18 cellular contexts compared by ENCODE assay signal in genomic region chr10:6182454-6183098, GRCh38. TPM values are rescaled to one million over a fixed set of nuclear protein-coding genes. Genes with fewer than 3 reads are reported as not detected.
DNase-seq lines count a peak whose midpoint lies in the region; ATAC-seq, FAIRE-seq and TF ChIP-seq lines count a peak whose summit lies in the region.
"Had no signal": no experiment of that assay in that cellular context is flagged by ENCODE, and none has a peak within 500 bp of the region (broad histone marks: within the 10 kb centered on the region; RNA-seq: fewer than 3 reads in every experiment).

No MANE protein-coding gene starts in this region.

- no peak overlapping the region for H2AFZ ChIP-seq in SK-N-SH (ENCODE audit: low read depth)

- POLR2A ChIA-PET in SK-N-SH (lab: Yijun Ruan, JAX): no interaction called here

- 80% methylated on average over 5 of the region's 16 CpGs for WGBS in SK-N-SH (ENCODE audit: low lambda C conversion rate)
- 69% methylated on average over 6 of the region's 16 CpGs for WGBS in esophagus muscularis mucosa
- 40% methylated on average over 2 of the region's 16 CpGs for WGBS in right lobe of liver (ENCODE audit: insufficient coverage, low coverage, low lambda C conversion rate, missing lambda C conversion rate)

- H3K9me3 ChIP-seq in SK-N-SH (no peaks in the 10 kb centered on the region), esophagus muscularis mucosa (no peaks in the 10 kb centered on the region), right lobe of liver (no peaks in the 10 kb centered on the region), upper lobe of right lung (no peaks in the 10 kb centered on the region)

- no peaks in the 10 kb centered on the region for H3K9me2 ChIP-seq in SK-N-SH

- H3K4me3 ChIP-seq in SK-N-SH (ENCODE audit: low read depth in 2 of 2, low read length in 1 of 2): no peak overlapping the region
- H3K4me3 ChIP-seq in esophagus muscularis mucosa: no peak overlapping the region
- no peak overlapping the region for H3K4me3 ChIP-seq in right lobe of liver
- no peak overlapping the region for H3K4me3 ChIP-seq in upper lobe of right lung
- H3K4me3 ChIP-seq: skin epidermis had no signal

- TF ChIP-seq POLR2A in esophagus muscularis mucosa (IDR thresholded peaks at IDR 0.05; ENCODE audit: low read depth) (no peak), right lobe of liver (IDR thresholded peaks at IDR 0.05) (no peak)

- H3K79me2 ChIP-seq in SK-N-SH (ENCODE audit: insufficient read depth): 0 out of 2 replicates have a peak, but pooled peaks cover 2% of the 10 kb centered on the region

- H3K36me3 ChIP-seq in SK-N-SH (replicated peaks in 1 of 2; ENCODE audit: control insufficient read depth in 1 of 2, insufficient read depth in 2 of 2, low read length in 1 of 2) (no peaks in the 10 kb centered on the region), esophagus muscularis mucosa (no peaks in the 10 kb centered on the region), right lobe of liver (no peaks in the 10 kb centered on the region), upper lobe of right lung (no peaks in the 10 kb centered on the region)

- CTCF ChIA-PET in SK-N-SH (lab: Yijun Ruan, JAX): interaction anchor here (1.2 to 2.0 kb wide), 2 partner anchors 20 to 219 kb away, joined by 6 to 7 read pairs; partner anchors contain the start of gene PFKFB3

- no peak overlapping the region for H3K9ac ChIP-seq in SK-N-SH

- no peaks in the 10 kb centered on the region for H4K20me1 ChIP-seq in SK-N-SH (ENCODE audit: insufficient read depth)

- H3K4me1 ChIP-seq in SK-N-SH (ENCODE audit: control insufficient read depth in 1 of 2, insufficient read depth in 2 of 2, low read depth in 1 of 2, low read length in 1 of 2) (no peaks in the 10 kb centered on the region), esophagus muscularis mucosa (peaks cover 29 to 50% (median 38%) of the 10 kb centered on the region in 4 donors), right lobe of liver (peaks cover 0 to 23% (median 7%) of the 10 kb centered on the region in 4 donors), upper lobe of right lung (no peaks in the 10 kb centered on the region)

- FAIRE-seq in frontal cortex (lab: Jason Lieb, UNC): no peak
- FAIRE-seq: colon had no signal

- H3K27me3 ChIP-seq in SK-N-SH (ENCODE audit: insufficient read depth) (no peaks in the 10 kb centered on the region), esophagus muscularis mucosa (no peaks in the 10 kb centered on the region), right lobe of liver (no peaks in the 10 kb centered on the region), upper lobe of right lung (no peaks in the 10 kb centered on the region)

- TF ChIP-seq CTCF in SK-N-SH (IDR thresholded peaks at IDR 0.05) (no peak), esophagus muscularis mucosa (IDR thresholded peaks at IDR 0.05) (no peak), right lobe of liver (IDR thresholded peaks at IDR 0.05) (no peak), upper lobe of right lung (IDR thresholded peaks at IDR 0.05) (no peak)

- no peak for TF ChIP-seq EP300 in SK-N-SH (IDR thresholded peaks at IDR 0.05; ENCODE audit: borderline replicate concordance in 1 of 2, low read depth in 1 of 2, low read length in 1 of 2)
- no peak for TF ChIP-seq EP300 in esophagus muscularis mucosa (IDR thresholded peaks at IDR 0.05)

- no peak for TF ChIP-seq RAD21 in SK-N-SH (IDR thresholded peaks at IDR 0.05; ENCODE audit: low read length)

- H3K4me2 ChIP-seq in SK-N-SH: no peak overlapping the region

- H3K27ac ChIP-seq in SK-N-SH (ENCODE audit: low read depth in 2 of 2, low read length in 1 of 2) (no peak overlapping the region), esophagus muscularis mucosa (replicated peaks in 1 of 4) (peak overlapping the region in 3 of 4 donors; percentile 1 to 34 (median 15)), right lobe of liver (peak overlapping the region in 1 of 3 donors; percentile 40), upper lobe of right lung (no peak overlapping the region)

- H3F3A ChIP-seq in SK-N-SH (replicated peaks; ENCODE audit: insufficient read depth): peaks cover 6% of the 10 kb centered on the region

- DNase-seq in SK-N-SH (peak; percentile 16), esophagus muscularis mucosa (ENCODE audit: extremely low spot score) (no peak), right lobe of liver (no peak), upper lobe of right lung (peak; percentile 59), frontal cortex (ENCODE audit: low spot score in 2 of 2) (no peak), amniotic stem cell (lab: John Stamatoyannopoulos, UW) (no peak)
- DNase-seq: 8988T; activated CD8-positive, alpha-beta memory T cell treated with anti-CD3 and anti-CD28 coated beads, Interleukin-2, amount 10 ng/mL, durations not matched to agents 7 days and 5 days; activated effector memory CD4-positive, alpha-beta T cell treated with anti-CD3 and anti-CD28 coated beads, Interleukin-2, amount 50 U/mL, for 16 hours; CD4-positive, CD25-positive, alpha-beta regulatory T cell; immature natural killer cell; SHP77 treated with DMSO at 0.1 percent for 48 hours; trophoblast cell had no signal

- intact Hi-C loops in esophagus muscularis mucosa (cut with DNase I) (no loop called here), right lobe of liver (cut with DNase I) (no loop called here), upper lobe of right lung (cut with DNase I) (no loop called here)

- no peak for ATAC-seq in SK-N-SH treated with all-trans-retinoic acid at 6 μM for 48 hours
- ATAC-seq in right lobe of liver: peak; percentile 78 to 91 (median 85)
- ATAC-seq in upper lobe of right lung: peak; percentile 33
- ATAC-seq in GM21825 (IDR thresholded peaks at IDR 0.05; ENCODE audit: unreplicated experiment): no peak
- ATAC-seq: activated CD4-positive, CD25-positive, alpha-beta regulatory T cell treated with anti-CD3 and anti-CD28 coated beads, Interleukin-2, amount 50 U/mL, for 24 hours; activated CD8-positive, alpha-beta memory T cell treated with anti-CD3 and anti-CD28 coated beads, Interleukin-2, amount 10 ng/mL, durations not matched to agents 7 days and 5 days had no signal

TF ChIP-seq in SK-N-SH, 30 proteins besides CTCF, POLR2A, EP300 and RAD21:
- no peak for TF ChIP-seq MAX (IDR thresholded peaks at IDR 0.05; ENCODE audit: low read depth)
- TF ChIP-seq IRF3 (IDR thresholded peaks at IDR 0.05; ENCODE audit: low read depth, low read length): no peak
- TF ChIP-seq SMC3 (IDR thresholded peaks at IDR 0.05; ENCODE audit: low read depth, low read length): no peak
- no peak for TF ChIP-seq FOSL2 (IDR thresholded peaks at IDR 0.05; ENCODE audit: borderline replicate concordance, low read depth)
- no peak for TF ChIP-seq CHD2 (IDR thresholded peaks at IDR 0.05; ENCODE audit: low read length, partially characterized antibody)
- TF ChIP-seq EZH2phosphoT487 (IDR thresholded peaks at IDR 0.05; ENCODE audit: borderline replicate concordance, low read depth): no peak

TF ChIP-seq in SK-N-SH treated with all-trans-retinoic acid at 6 μM for 48 hours, 23 proteins besides CTCF, POLR2A, EP300 and RAD21:
- TF ChIP-seq ZNF8 (CRISPR knock-in tag; IDR thresholded peaks at IDR 0.05) (no peak), TSHZ2 (CRISPR knock-in tag; IDR thresholded peaks at IDR 0.05) (no peak), PATZ1 (CRISPR knock-in tag; IDR thresholded peaks at IDR 0.05; ENCODE audit: borderline replicate concordance) (no peak), SNAI2 (CRISPR knock-in tag; IDR thresholded peaks at IDR 0.05) (no peak), ZNF70 (CRISPR knock-in tag; IDR thresholded peaks at IDR 0.05) (no peak), PPARA (CRISPR knock-in tag; IDR thresholded peaks at IDR 0.05; ENCODE audit: borderline replicate concordance) (no peak)

RNA-seq across cellular contexts. Expression of gene PFKFB3, which starts 20.2 kb away (rescaled TPM):
- 33.0 and 59.7 TPM in 2 replicates for polyA plus RNA-seq in SK-N-SH (2012; rRNA removed)
- polyA plus RNA-seq in SK-N-SH (2012; cell fraction: cytosol; rRNA removed): 22.0 and 28.4 TPM in 2 replicates
- polyA plus RNA-seq in SK-N-SH (2012; cell fraction: nucleus; rRNA removed): 122 and 146 TPM in 2 replicates
- 10 to 100 TPM; 22.4 to 49.1 (median 37.9) TPM for total RNA-seq in esophagus muscularis mucosa
- total RNA-seq in right lobe of liver: 10 to 100 TPM in 4 of 6 experiments, 1 to 10 TPM in 2; 6.8 to 57.8 (median 20.8) TPM
- 77.2 TPM for total RNA-seq in upper lobe of right lung
- total RNA-seq in frontal cortex: 14.3 TPM

Comparison
In these comparisons a context has a peak if more than half of its experiments do, and no peak if none do; other contexts are left out.
1. DNase-seq: peak in SK-N-SH (single experiment) and upper lobe of right lung (single experiment); none in esophagus muscularis mucosa (single experiment), right lobe of liver (0 of 3), frontal cortex (0 of 2) and amniotic stem cell (single experiment).
2. H3K27ac ChIP-seq: peak in esophagus muscularis mucosa (3 of 4); none in SK-N-SH (0 of 2) and upper lobe of right lung (single experiment).
3. ATAC-seq: peak in right lobe of liver (4 of 4) and upper lobe of right lung (single experiment); none in SK-N-SH treated with all-trans-retinoic acid at 6 μM for 48 hours (single experiment) and GM21825 (single experiment).